1 cellular context compared by ENCODE assay signal in the genomic region with DNA sequence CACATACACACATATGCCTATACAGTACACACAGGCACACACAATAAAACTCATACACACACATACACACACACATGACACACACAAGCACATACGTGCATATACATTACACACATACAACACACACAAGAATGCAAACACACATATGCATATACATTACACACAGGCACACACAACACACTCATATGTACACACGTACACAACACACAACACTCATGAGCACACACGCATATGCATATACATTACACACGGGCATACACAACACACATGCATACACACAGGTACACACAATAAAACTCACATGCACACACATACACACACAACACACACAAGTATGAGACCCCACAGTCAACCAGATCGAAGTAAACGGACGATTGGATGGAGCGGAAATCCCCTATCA.
TF ChIP-seq lines count a peak whose summit lies in the region.

No MANE protein-coding gene starts in this region.

TF ChIP-seq in GM12878, 131 proteins besides CTCF, POLR2A, EP300 and RAD21 (continued from another document):
- TF ChIP-seq, protein P1, sequence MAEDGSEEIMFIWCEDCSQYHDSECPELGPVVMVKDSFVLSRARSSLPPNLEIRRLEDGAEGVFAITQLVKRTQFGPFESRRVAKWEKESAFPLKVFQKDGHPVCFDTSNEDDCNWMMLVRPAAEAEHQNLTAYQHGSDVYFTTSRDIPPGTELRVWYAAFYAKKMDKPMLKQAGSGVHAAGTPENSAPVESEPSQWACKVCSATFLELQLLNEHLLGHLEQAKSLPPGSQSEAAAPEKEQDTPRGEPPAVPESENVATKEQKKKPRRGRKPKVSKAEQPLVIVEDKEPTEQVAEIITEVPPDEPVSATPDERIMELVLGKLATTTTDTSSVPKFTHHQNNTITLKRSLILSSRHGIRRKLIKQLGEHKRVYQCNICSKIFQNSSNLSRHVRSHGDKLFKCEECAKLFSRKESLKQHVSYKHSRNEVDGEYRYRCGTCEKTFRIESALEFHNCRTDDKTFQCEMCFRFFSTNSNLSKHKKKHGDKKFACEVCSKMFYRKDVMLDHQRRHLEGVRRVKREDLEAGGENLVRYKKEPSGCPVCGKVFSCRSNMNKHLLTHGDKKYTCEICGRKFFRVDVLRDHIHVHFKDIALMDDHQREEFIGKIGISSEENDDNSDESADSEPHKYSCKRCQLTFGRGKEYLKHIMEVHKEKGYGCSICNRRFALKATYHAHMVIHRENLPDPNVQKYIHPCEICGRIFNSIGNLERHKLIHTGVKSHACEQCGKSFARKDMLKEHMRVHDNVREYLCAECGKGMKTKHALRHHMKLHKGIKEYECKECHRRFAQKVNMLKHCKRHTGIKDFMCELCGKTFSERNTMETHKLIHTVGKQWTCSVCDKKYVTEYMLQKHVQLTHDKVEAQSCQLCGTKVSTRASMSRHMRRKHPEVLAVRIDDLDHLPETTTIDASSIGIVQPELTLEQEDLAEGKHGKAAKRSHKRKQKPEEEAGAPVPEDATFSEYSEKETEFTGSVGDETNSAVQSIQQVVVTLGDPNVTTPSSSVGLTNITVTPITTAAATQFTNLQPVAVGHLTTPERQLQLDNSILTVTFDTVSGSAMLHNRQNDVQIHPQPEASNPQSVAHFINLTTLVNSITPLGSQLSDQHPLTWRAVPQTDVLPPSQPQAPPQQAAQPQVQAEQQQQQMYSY (CRISPR knock-in tag; IDR thresholded peaks at IDR 0.05), result no peak
- TF ChIP-seq PAX5 (IDR thresholded peaks at IDR 0.05; ENCODE audit: borderline replicate concordance, low read depth, low read length), result no peak
- TF ChIP-seq, protein P2, sequence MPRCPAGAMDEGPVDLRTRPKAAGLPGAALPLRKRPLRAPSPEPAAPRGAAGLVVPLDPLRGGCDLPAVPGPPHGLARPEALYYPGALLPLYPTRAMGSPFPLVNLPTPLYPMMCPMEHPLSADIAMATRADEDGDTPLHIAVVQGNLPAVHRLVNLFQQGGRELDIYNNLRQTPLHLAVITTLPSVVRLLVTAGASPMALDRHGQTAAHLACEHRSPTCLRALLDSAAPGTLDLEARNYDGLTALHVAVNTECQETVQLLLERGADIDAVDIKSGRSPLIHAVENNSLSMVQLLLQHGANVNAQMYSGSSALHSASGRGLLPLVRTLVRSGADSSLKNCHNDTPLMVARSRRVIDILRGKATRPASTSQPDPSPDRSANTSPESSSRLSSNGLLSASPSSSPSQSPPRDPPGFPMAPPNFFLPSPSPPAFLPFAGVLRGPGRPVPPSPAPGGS (IDR thresholded peaks at IDR 0.05; ENCODE audit: borderline replicate concordance, insufficient read depth, low read depth, low read length, poor library complexity, severe bottlenecking), result peak; percentile 67
